ENCODE assay signal across 8 cellular contexts in the genomic region with DNA sequence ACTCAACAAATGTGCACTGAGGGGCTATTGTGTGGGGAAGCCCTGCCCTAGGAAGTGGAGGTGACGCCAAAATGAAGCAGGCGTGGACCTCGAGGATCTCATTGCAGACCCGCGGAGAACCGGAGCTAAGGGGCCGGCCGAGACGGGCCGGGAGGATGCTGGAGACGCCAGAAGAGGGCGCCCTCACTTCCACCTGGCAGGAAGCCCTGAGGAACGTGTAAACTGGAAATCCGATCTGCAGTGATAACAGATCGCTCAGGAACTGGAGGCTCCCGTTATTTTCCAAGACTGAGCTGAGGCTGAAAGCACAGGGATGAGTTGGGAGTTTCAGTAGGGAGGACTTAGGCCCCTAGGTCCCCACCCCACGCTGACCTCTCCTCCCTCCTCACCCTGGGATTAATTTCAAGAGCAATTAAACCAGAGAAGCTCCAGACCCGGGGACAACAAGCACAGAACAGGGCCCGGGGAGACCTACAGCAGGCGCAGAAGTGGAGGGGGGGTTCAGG. TPM values are rescaled to one million over a fixed set of nuclear protein-coding genes. Genes with fewer than 3 reads are reported as not detected.
DNase-seq lines count a peak whose midpoint lies in the region; ATAC-seq and TF ChIP-seq lines count a peak whose summit lies in the region.

No MANE protein-coding gene starts in this region.

- TF ChIP-seq CTCF in C4-2B (conservative IDR thresholded peaks at IDR 0.05), result peak; percentile 90
- peak; percentile 94 for TF ChIP-seq CTCF in HFF-Myc (IDR thresholded peaks at IDR 0.05; ENCODE audit: low read depth, low read length, missing control alignments)

- ATAC-seq in GM18519 (IDR thresholded peaks at IDR 0.05; ENCODE audit: low FRiP score, unreplicated experiment), result no peak

- peak overlapping the region; percentile 3 for H3K9ac ChIP-seq in mucosa of stomach (ENCODE audit: low read length)

- H3K36me3 ChIP-seq in esophagus (ENCODE audit: control insufficient read depth in 2 of 2, insufficient read depth in 2 of 2, low read length in 1 of 2) (no peaks in the 10 kb centered on the region), mucosa of stomach (ENCODE audit: control insufficient read depth, insufficient read depth, low read length) (no peaks in the 10 kb centered on the region)

- H3K9me3 ChIP-seq in esophagus (ENCODE audit: control insufficient read depth in 2 of 2, insufficient read depth in 1 of 2, low read depth in 1 of 2, low read length in 1 of 2) (no peaks in the 10 kb centered on the region), mucosa of stomach (ENCODE audit: control insufficient read depth, low read length) (no peaks in the 10 kb centered on the region)

- H3K27ac ChIP-seq in C4-2B (no peak overlapping the region), esophagus (ENCODE audit: low read depth in 2 of 2, low read length in 1 of 2) (peak overlapping the region; percentile 53 to 68)

- H3K27me3 ChIP-seq in esophagus (ENCODE audit: control insufficient read depth in 1 of 2, insufficient read depth in 2 of 2, low read length in 2 of 2) (no peaks in the 10 kb centered on the region), mucosa of stomach (ENCODE audit: control insufficient read depth, insufficient read depth, low read length) (peaks cover 20% of the 10 kb centered on the region)

- no peak overlapping the region for H3K4me3 ChIP-seq in HFF-Myc (replicated peaks; ENCODE audit: low read depth, low read length)
- no peak overlapping the region for H3K4me3 ChIP-seq in esophagus (ENCODE audit: low read depth in 1 of 2, low read length in 2 of 2)
- no peak overlapping the region for H3K4me3 ChIP-seq in mucosa of stomach (ENCODE audit: low read length)

- DNase-seq in HFF-Myc (ENCODE audit: extremely low read depth, low read depth) (peak; percentile 69), NOMO-1 treated with dmso at 0.1 percent for 144 hours (lab: John Stamatoyannopoulos, UW; ENCODE audit: unreplicated experiment) (peak; percentile 19)
- peak; percentile 87 for DNase-seq in activated CD8-positive, alpha-beta memory T cell treated with anti-CD3 and anti-CD28 coated beads, Interleukin-2, amount 50 U/mL, for 4 hours
- peak; percentile 60 to 72 for DNase-seq in stimulated activated CD8-positive, alpha-beta memory T cell treated with anti-CD3 and anti-CD28 coated beads, Interleukin-4, amount 100 ng/mL, for 4 hours (ENCODE audit: low read depth in 2 of 2, low spot score in 1 of 2)

- WGBS in esophagus, 2 donors, result 7 to 8% methylated on average over 20 of the region's 20 CpGs

- H3K4me1 ChIP-seq in esophagus (ENCODE audit: control insufficient read depth in 2 of 2, insufficient read depth in 2 of 2, low read length in 1 of 2), result no peaks in the 10 kb centered on the region
- H3K4me1 ChIP-seq in mucosa of stomach (ENCODE audit: control insufficient read depth, insufficient read depth, low read length), result peaks cover 10% of the 10 kb centered on the region

RNA-seq across cellular contexts. Expression of a gene that starts 7.6 kb away (rescaled TPM):
- 10 to 100 TPM in 1 of 2 donors, 1 to 10 TPM in 1; 4.3 to 10.3 TPM for polyA plus RNA-seq in esophagus

Comparison
In these comparisons a context has a peak if more than half of its experiments do, and no peak if none do; other contexts are left out.
1. DNase-seq: peak in every context shown above with its lines; median percentile 87 in activated CD8-positive, alpha-beta memory T cell treated with anti-CD3 and anti-CD28 coated beads, Interleukin-2, amount 50 U/mL, for 4 hours; 69 in HFF-Myc; 66 in stimulated activated CD8-positive, alpha-beta memory T cell treated with anti-CD3 and anti-CD28 coated beads, Interleukin-4, amount 100 ng/mL, for 4 hours; 19 in NOMO-1 treated with dmso at 0.1 percent for 144 hours.